ENCODE assay signal across 7 cellular contexts in the genomic region with DNA sequence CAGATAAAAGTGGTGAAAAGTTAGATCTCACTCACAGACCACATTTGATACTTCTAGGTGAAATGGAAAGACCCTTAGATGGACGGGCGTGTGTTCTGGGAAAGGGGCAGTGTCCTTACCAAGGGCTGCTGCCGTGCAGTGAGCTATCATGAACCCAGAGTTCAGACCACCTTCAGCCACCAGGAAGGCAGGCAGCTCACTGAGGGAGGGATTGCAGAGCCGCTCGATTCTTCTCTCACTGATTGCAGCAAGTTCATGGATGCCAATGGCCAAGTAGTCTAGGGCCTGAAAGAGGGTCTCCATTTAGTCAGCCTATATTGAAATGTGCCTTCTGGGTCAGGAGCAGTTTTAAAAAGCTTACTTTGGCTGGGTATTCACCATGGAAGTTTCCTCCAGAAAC. TPM values are rescaled to one million over a fixed set of nuclear protein-coding genes. Genes with fewer than 3 reads are reported as not detected.
"Had no signal": no experiment of that assay in that cellular context is flagged by ENCODE, and none has a peak within 500 bp of the region (broad histone marks: within the 10 kb centered on the region; RNA-seq: fewer than 3 reads in every experiment).

No MANE protein-coding gene starts in this region.

- H3K9me3 ChIP-seq: HAP-1 had no signal

- ATAC-seq: HCT116 had no signal

- H3K36me3 ChIP-seq: HAP-1 had no signal

- H3K4me3 ChIP-seq: GM23248, HAP-1 had no signal

- H3K27ac ChIP-seq: GM23248 had no signal

- H3K4me1 ChIP-seq: HAP-1 had no signal

- DNase-seq: GM23248, GOT3, H7, IMR-90 had no signal

RNA-seq across cellular contexts. Expression of gene HAL, which starts 15.7 kb away (rescaled TPM):
- total RNA-seq: GM23248, HT-29 had no signal
- polyA plus RNA-seq: GM23248 had no signal

RNA-seq across cellular contexts. Expression of gene AMDHD1, which starts 37.3 kb away (rescaled TPM):
- polyA plus RNA-seq: IMR-90 had no signal

RNA-seq across cellular contexts. Expression of gene CCDC38, which starts 38.0 kb away (rescaled TPM):
- total RNA-seq: H7, HT-29, IMR-90 had no signal
- polyA plus RNA-seq: IMR-90 had no signal
